8 cellular contexts compared by ENCODE assay signal in the genomic region with DNA sequence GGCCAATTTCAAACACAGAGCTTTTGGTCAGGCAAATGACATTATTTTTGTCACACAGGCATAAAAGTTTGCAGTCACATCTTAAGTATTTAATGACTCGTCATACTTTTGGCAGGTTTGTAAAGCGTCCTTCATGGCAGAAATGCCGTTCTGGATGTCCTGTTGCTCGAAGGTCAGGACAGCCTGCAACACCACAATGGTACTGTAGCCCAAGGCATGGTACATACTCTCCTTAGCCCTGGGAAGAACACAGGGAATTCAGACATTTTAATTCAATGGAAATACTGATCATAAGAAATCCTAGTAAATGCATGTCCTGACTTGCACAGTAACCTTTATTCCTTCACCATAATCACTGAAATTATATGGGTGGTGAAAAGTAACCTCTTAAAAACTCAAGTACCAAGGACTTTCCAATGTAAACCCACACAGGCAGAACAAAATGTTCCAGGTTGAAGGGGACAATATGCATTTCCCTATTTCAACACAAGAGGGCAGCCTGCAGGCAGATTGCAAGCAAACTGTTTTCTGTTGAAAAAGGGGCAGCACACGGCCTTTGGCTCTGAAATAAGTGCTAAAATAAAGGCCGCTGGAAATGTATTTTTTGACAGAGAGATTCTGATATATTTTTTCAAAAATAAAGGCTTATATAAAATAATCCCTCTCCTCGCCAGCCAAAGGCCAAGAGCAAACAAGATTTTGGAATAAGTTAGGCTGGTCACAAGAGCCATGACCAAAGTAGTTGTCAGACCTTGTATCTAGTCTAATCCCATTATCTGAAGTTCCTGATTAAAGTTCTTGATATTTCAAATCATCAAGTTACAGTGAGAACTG.
DNase-seq lines count a peak whose midpoint lies in the region; ATAC-seq, FAIRE-seq and TF ChIP-seq lines count a peak whose summit lies in the region.

No MANE protein-coding gene starts in this region.

- POLR2A ChIA-PET in A549 (lab: Yijun Ruan, JAX) = no interaction called here

- in situ Hi-C loops in GM13977 (cut with MboI; ENCODE audit: low pct_unique_long_range_greater_than_20kb, low sequenced_read_pairs, unreplicated experiment) = no loop called here

- no peak overlapping the region for H2BK5ac ChIP-seq in mesenchymal stem cell (ENCODE audit: low read depth, low read length, poor library complexity, severe bottlenecking)

- peak; percentile 27 to 72 for DNase-seq in A549 (ENCODE audit: low read depth in 1 of 2, low spot score in 1 of 2)
- peak; percentile 59 for DNase-seq in GM13977 (ENCODE audit: low spot score)
- peak; percentile 69 for DNase-seq in NCI-H345 (lab: John Stamatoyannopoulos, UW)
- DNase-seq in activated CD4-positive, alpha-beta T cell treated with anti-CD3 and anti-CD28 coated beads, Interleukin-2, amount 10 ng/mL, durations not matched to agents 24 days and 14 days = peak; percentile 90
- DNase-seq in effector memory CD8-positive, alpha-beta T cell = peak; percentile 59 to 67 (median 59)
- DNase-seq in mesenchymal stem cell = peak; percentile 75
- peak; percentile 12 to 43 for DNase-seq in stimulated activated CD8-positive, alpha-beta memory T cell treated with anti-CD3 and anti-CD28 coated beads, Interleukin-4, amount 100 ng/mL, for 4 hours (ENCODE audit: low read depth in 2 of 2, low spot score in 1 of 2)

- TF ChIP-seq EP300 in A549 (IDR thresholded peaks at IDR 0.05) = no peak

- no peak overlapping the region for H3K4me3 Mint-ChIP-seq in activated CD4-positive, alpha-beta T cell treated with anti-CD3 and anti-CD28 coated beads, Interleukin-2, amount 10 ng/mL, durations not matched to agents 24 days and 14 days
- no peak overlapping the region for H3K4me3 Mint-ChIP-seq in effector memory CD8-positive, alpha-beta T cell

- no peaks in the 10 kb centered on the region for H3K9me3 ChIP-seq in A549
- H3K9me3 ChIP-seq in mesenchymal stem cell (ENCODE audit: control insufficient read depth, low read length) = no peaks in the 10 kb centered on the region

- H3K36me3 Mint-ChIP-seq in activated CD4-positive, alpha-beta T cell treated with anti-CD3 and anti-CD28 coated beads, Interleukin-2, amount 10 ng/mL, durations not matched to agents 24 days and 14 days (ENCODE audit: low read depth) = peaks cover 39% of the 10 kb centered on the region
- peaks cover 12% of the 10 kb centered on the region for H3K36me3 Mint-ChIP-seq in effector memory CD8-positive, alpha-beta T cell (ENCODE audit: insufficient read depth)

- TF ChIP-seq CTCF in A549 (IDR thresholded peaks at IDR 0.05) (peak; percentile 86), GM13977 (IDR thresholded peaks at IDR 0.05; ENCODE audit: extremely low read depth, insufficient read depth, missing control alignments) (peak; percentile 89)

- H4K91ac ChIP-seq in mesenchymal stem cell (ENCODE audit: low read length) = no peak overlapping the region

- no peaks in the 10 kb centered on the region for H3K27me3 ChIP-seq in mesenchymal stem cell (ENCODE audit: control insufficient read depth in 1 of 2, insufficient read depth in 1 of 2, low read length in 2 of 2)

- H3K4me2 ChIP-seq in A549 (peak overlapping the region; percentile 11; the same call in 1 of the 3 replicates), mesenchymal stem cell (ENCODE audit: low read length, poor library complexity, severe bottlenecking) (no peak overlapping the region)

- no peak overlapping the region for H3K14ac ChIP-seq in mesenchymal stem cell (ENCODE audit: low read length in 2 of 2)

- H3K4me3 ChIP-seq in A549 (no peak overlapping the region), mesenchymal stem cell (ENCODE audit: insufficient read depth in 1 of 2, low read depth in 1 of 2, low read length in 2 of 2) (no peak overlapping the region)

- H3K4me1 ChIP-seq in A549 (no peaks in the 10 kb centered on the region), mesenchymal stem cell (ENCODE audit: control insufficient read depth, insufficient read depth, low read depth, low read length) (peaks cover 3% of the 10 kb centered on the region)

- 19% methylated on average over 7 of the region's 7 CpGs for WGBS in A549 (ENCODE audit: missing lambda C conversion rate)
- WGBS in mesenchymal stem cell = 73% methylated on average over 5 of the region's 7 CpGs

- H4K8ac ChIP-seq in mesenchymal stem cell (ENCODE audit: low read length) = no peak overlapping the region

- no peak overlapping the region for H2BK120ac ChIP-seq in mesenchymal stem cell (ENCODE audit: low read depth, low read length)

- H3K27me3 Mint-ChIP-seq in activated CD4-positive, alpha-beta T cell treated with anti-CD3 and anti-CD28 coated beads, Interleukin-2, amount 10 ng/mL, durations not matched to agents 24 days and 14 days = no peaks in the 10 kb centered on the region
- H3K27me3 Mint-ChIP-seq in effector memory CD8-positive, alpha-beta T cell = no peaks in the 10 kb centered on the region

- H3K79me1 ChIP-seq in mesenchymal stem cell (replicated peaks; ENCODE audit: low read length, poor library complexity, severe bottlenecking) = peaks cover 5% of the 10 kb centered on the region

- TF ChIP-seq POLR2A in A549 (IDR thresholded peaks at IDR 0.05; ENCODE audit: low read length) = no peak

- intact Hi-C loops in activated CD4-positive, alpha-beta T cell treated with anti-CD3 and anti-CD28 coated beads, Interleukin-2, amount 10 ng/mL, durations not matched to agents 24 days and 14 days (cut with micrococcal nuclease) = loop anchor here (1.0 to 5.0 kb wide), 6 partner anchors 17 to 396 kb away; partner anchors contain the start of gene SNAPC3

- peak overlapping the region; percentile 20 for H3K27ac Mint-ChIP-seq in activated CD4-positive, alpha-beta T cell treated with anti-CD3 and anti-CD28 coated beads, Interleukin-2, amount 10 ng/mL, durations not matched to agents 24 days and 14 days
- H3K27ac Mint-ChIP-seq in effector memory CD8-positive, alpha-beta T cell = no peak overlapping the region

- peak overlapping the region; percentile 14 to 84 for H3K18ac ChIP-seq in mesenchymal stem cell (ENCODE audit: low read depth in 1 of 2, low read length in 2 of 2)

- H2BK15ac ChIP-seq in mesenchymal stem cell (ENCODE audit: low read depth, poor library complexity, severe bottlenecking) = no peak overlapping the region

- peak; percentile 71 to 73 for TF ChIP-seq RAD21 in A549 (conservative IDR thresholded peaks at IDR 0.05 in 1 of 2, IDR thresholded peaks at IDR 0.05 in 1 of 2)

- H3K36me3 ChIP-seq in mesenchymal stem cell (ENCODE audit: control insufficient read depth in 1 of 2, insufficient read depth in 2 of 2, low read depth in 1 of 2, low read length in 2 of 2) = peaks cover 0 to 4% of the 10 kb centered on the region in 2 experiments

- no peak for FAIRE-seq in A549 (lab: Jason Lieb, UNC)

- H3K23ac ChIP-seq in mesenchymal stem cell (ENCODE audit: low read length in 2 of 2) = no peak overlapping the region

- H3K27ac ChIP-seq in A549 (no peak overlapping the region), mesenchymal stem cell (ENCODE audit: low read length, poor library complexity, severe bottlenecking) (peak overlapping the region; percentile 93)

- H3K9me3 Mint-ChIP-seq in activated CD4-positive, alpha-beta T cell treated with anti-CD3 and anti-CD28 coated beads, Interleukin-2, amount 10 ng/mL, durations not matched to agents 24 days and 14 days = peaks cover 8% of the 10 kb centered on the region
- no peaks in the 10 kb centered on the region for H3K9me3 Mint-ChIP-seq in effector memory CD8-positive, alpha-beta T cell

- H3K4me1 Mint-ChIP-seq in activated CD4-positive, alpha-beta T cell treated with anti-CD3 and anti-CD28 coated beads, Interleukin-2, amount 10 ng/mL, durations not matched to agents 24 days and 14 days = peaks cover 19% of the 10 kb centered on the region
- H3K4me1 Mint-ChIP-seq in effector memory CD8-positive, alpha-beta T cell (ENCODE audit: low read depth in 2 of 2) = peaks cover 4 to 7% of the 10 kb centered on the region in 2 donors

- CTCF ChIA-PET in A549 (lab: Yijun Ruan, JAX) = interaction anchor here (0.6 to 2.3 kb wide), 22 partner anchors 9 to 582 kb away, joined by 3 to 21 read pairs (median 3); no protein-coding TSS in a partner anchor

- peak overlapping the region; percentile 60 for H3K9ac ChIP-seq in mesenchymal stem cell (ENCODE audit: low read length)

- H2AFZ ChIP-seq in mesenchymal stem cell (ENCODE audit: low read depth, low read length) = no peak overlapping the region

- peak overlapping the region; percentile 98 for H2AK5ac ChIP-seq in mesenchymal stem cell (ENCODE audit: low read length, severe bottlenecking)

- H2BK12ac ChIP-seq in mesenchymal stem cell (ENCODE audit: low read length in 2 of 2) = peak overlapping the region in 1 of 2 experiments; percentile 78

- ATAC-seq in A549 = peak; percentile 68 to 75; a peak in 5 of 6 replicates
- peak; percentile 62 for ATAC-seq in HG03060 (IDR thresholded peaks at IDR 0.05; ENCODE audit: low read depth, unreplicated experiment)
- peak; percentile 57 for ATAC-seq in effector memory CD8-positive, alpha-beta T cell (replicated peaks)

- H3K4ac ChIP-seq in mesenchymal stem cell (ENCODE audit: low read depth in 1 of 2, low read length in 2 of 2) = no peak overlapping the region

TF ChIP-seq in A549, 52 proteins besides CTCF, POLR2A, EP300 and RAD21:
- TF ChIP-seq MAFK (IDR thresholded peaks at IDR 0.05; ENCODE audit: partially characterized antibody) (peak; percentile 5), SMC3 (IDR thresholded peaks at IDR 0.05) (peak; percentile 87), ZNF302 (CRISPR knock-in tag; IDR thresholded peaks at IDR 0.05) (no peak)

Comparison
In these comparisons a context has a peak if more than half of its experiments do, and no peak if none do; other contexts are left out.
1. DNase-seq: peak in every context shown above with its lines; median percentile 90 in activated CD4-positive, alpha-beta T cell treated with anti-CD3 and anti-CD28 coated beads, Interleukin-2, amount 10 ng/mL, durations not matched to agents 24 days and 14 days; 75 in mesenchymal stem cell; 69 in NCI-H345; 59 in GM13977; 59 in effector memory CD8-positive, alpha-beta T cell; 50 in A549; 28 in stimulated activated CD8-positive, alpha-beta memory T cell treated with anti-CD3 and anti-CD28 coated beads, Interleukin-4, amount 100 ng/mL, for 4 hours.